19 cellular contexts compared by ENCODE assay signal in genomic region chr2:191977754-191978153, GRCh38.
DNase-seq lines count a peak whose midpoint lies in the region; ATAC-seq, FAIRE-seq and TF ChIP-seq lines count a peak whose summit lies in the region.
"Had no signal": no experiment of that assay in that cellular context is flagged by ENCODE, and none has a peak within 500 bp of the region (broad histone marks: within the 10 kb centered on the region; RNA-seq: fewer than 3 reads in every experiment).

No MANE protein-coding gene starts in this region.

- H3K27me3 Mint-ChIP-seq in endothelial cell (ENCODE audit: unreplicated experiment), result no peaks in the 10 kb centered on the region

- ATAC-seq in GM21576 (IDR thresholded peaks at IDR 0.05; ENCODE audit: unreplicated experiment), result no peak
- ATAC-seq: Right ventricle myocardium inferior had no signal

- intact Hi-C loops in kidney (cut with DNase I), result no loop called here

- FAIRE-seq in kidney (lab: Jason Lieb, UNC), result peak; percentile 65
- FAIRE-seq: A204.1 had no signal

- H3K9ac ChIP-seq in kidney (ENCODE audit: low read length in 2 of 2), result no peak overlapping the region

- no peaks in the 10 kb centered on the region for H3K4me1 ChIP-seq in kidney (ENCODE audit: control insufficient read depth in 1 of 2, insufficient read depth in 1 of 2, low read depth in 1 of 2, low read length in 2 of 2)

- H3K4me3 Mint-ChIP-seq in endothelial cell (ENCODE audit: unreplicated experiment), result no peak overlapping the region
- H3K4me3 Mint-ChIP-seq: CD8-positive, alpha-beta memory T cell had no signal

- no peaks in the 10 kb centered on the region for H3K36me3 ChIP-seq in kidney (ENCODE audit: control insufficient read depth in 1 of 2, insufficient read depth in 2 of 2, low read length in 2 of 2)

- H3K4me1 Mint-ChIP-seq in endothelial cell (ENCODE audit: unreplicated experiment), result peaks cover 28% of the 10 kb centered on the region
- H3K4me1 Mint-ChIP-seq: CD8-positive, alpha-beta memory T cell had no signal

- H3K9me3 ChIP-seq in kidney (ENCODE audit: control insufficient read depth in 1 of 2, low read length in 2 of 2), result no peaks in the 10 kb centered on the region

- peak; percentile 17 for DNase-seq in AG10803 (ENCODE audit: low read depth)
- peak; percentile 1 for DNase-seq in HCEC 1CT
- DNase-seq in endothelial cell (ENCODE audit: low spot score), result no peak
- no peak for DNase-seq in kidney
- no peak for DNase-seq in iPS-NIHi7 (ENCODE audit: extremely low spot score)
- DNase-seq in NCI-H1436 treated with DMSO at 0.1 percent for 48 hours (lab: John Stamatoyannopoulos, UW), result no peak
- DNase-seq: C1 segment of cervical spinal cord; CD8-positive, alpha-beta memory T cell; DMS53; GOT3; KG1; NCI-H1105 treated with DMSO at 0.1 percent for 48 hours; NCI-H187; NCI-H2107; NCI-H510A; NCI-H774 had no signal

- H3K4me3 ChIP-seq in AG10803 (ENCODE audit: low read length) (no peak overlapping the region), kidney (ENCODE audit: low read length in 2 of 2) (no peak overlapping the region)

- H3K27ac ChIP-seq in kidney (ENCODE audit: low read depth in 2 of 2, low read length in 2 of 2), result no peak overlapping the region

- H3K27ac Mint-ChIP-seq in endothelial cell (ENCODE audit: unreplicated experiment), result peak overlapping the region; percentile 37
- H3K27ac Mint-ChIP-seq: CD8-positive, alpha-beta memory T cell had no signal

- TF ChIP-seq CTCF in AG10803 (conservative IDR thresholded peaks at IDR 0.05; ENCODE audit: low read length), result no peak
- no peak for TF ChIP-seq CTCF in endothelial cell (IDR thresholded peaks at IDR 0.05; ENCODE audit: unreplicated experiment)
- no peak for TF ChIP-seq CTCF in kidney (IDR thresholded peaks at IDR 0.05; ENCODE audit: borderline replicate concordance, extremely low read depth, insufficient read depth)

- H3K36me3 Mint-ChIP-seq in endothelial cell (ENCODE audit: low read depth, unreplicated experiment), result no peaks in the 10 kb centered on the region
- H3K36me3 Mint-ChIP-seq: CD8-positive, alpha-beta memory T cell had no signal

- no peaks in the 10 kb centered on the region for H3K9me3 Mint-ChIP-seq in endothelial cell (ENCODE audit: unreplicated experiment)
- H3K9me3 Mint-ChIP-seq: CD8-positive, alpha-beta memory T cell had no signal

Comparison
In these comparisons a context has a peak if more than half of its experiments do, and no peak if none do; other contexts are left out.
1. DNase-seq: peak in AG10803 (single experiment) and HCEC 1CT (single experiment); none in endothelial cell (single experiment), kidney (single experiment), iPS-NIHi7 (single experiment) and NCI-H1436 treated with DMSO at 0.1 percent for 48 hours (single experiment).